Comparison of ENCODE assay signal across 13 cellular contexts in genomic region chr6:133814797-133815196, GRCh38.
DNase-seq lines count a peak whose midpoint lies in the region; ATAC-seq, FAIRE-seq and TF ChIP-seq lines count a peak whose summit lies in the region.
"Had no signal": no experiment of that assay in that cellular context is flagged by ENCODE, and none has a peak within 500 bp of the region (broad histone marks: within the 10 kb centered on the region; RNA-seq: fewer than 3 reads in every experiment).

No MANE protein-coding gene starts in this region.

- FAIRE-seq in K562 (lab: Jason Lieb, UNC), result no peak

- peak overlapping the region; percentile 97; the same call in 1 of the 2 replicates for H2BK20ac ChIP-seq in IMR-90 (ENCODE audit: low read depth, low read length)

- peaks cover 3% of the 10 kb centered on the region for H3K4me1 ChIP-seq in IMR-90 (ENCODE audit: control insufficient read depth, insufficient read depth, low read length)
- no peaks in the 10 kb centered on the region for H3K4me1 ChIP-seq in K562 (replicated peaks in 1 of 2; ENCODE audit: control insufficient read depth in 2 of 2, insufficient read depth in 2 of 2, low read length in 2 of 2)
- H3K4me1 ChIP-seq in mesendoderm (ENCODE audit: control insufficient read depth, low read depth, low read length), result no peaks in the 10 kb centered on the region
- H3K4me1 ChIP-seq in BE2C, result no peaks in the 10 kb centered on the region
- H3K4me1 ChIP-seq: HAP-1 had no signal

- POLR2A ChIA-PET in IMR-90 (lab: Charles Lee; ENCODE audit: unreplicated experiment) (no interaction called here), K562 (lab: Yijun Ruan, JAX) (no interaction called here)

- H3K4me2 ChIP-seq in IMR-90 (ENCODE audit: low read depth, low read length) (no peak overlapping the region), K562 (ENCODE audit: insufficient read depth, low read length) (no peak overlapping the region), mesendoderm (ENCODE audit: low read length) (no peak overlapping the region)

- TF ChIP-seq EP300 in K562 (IDR thresholded peaks at IDR 0.05; ENCODE audit: low read length), result no peak

- H3K14ac ChIP-seq in IMR-90 (replicated peaks; ENCODE audit: low read depth, low read length), result peak overlapping the region; percentile 24; the same call in 1 of the 2 replicates

- H3K4me3 ChIP-seq in IMR-90 (ENCODE audit: insufficient read depth, low read depth, low read length) (no peak overlapping the region), K562 (no peak overlapping the region), mesendoderm (ENCODE audit: low read length) (no peak overlapping the region), BE2C (ENCODE audit: low read depth, low read length) (no peak overlapping the region)
- H3K4me3 ChIP-seq: dorsolateral prefrontal cortex, HAP-1 had no signal

- no peaks in the 10 kb centered on the region for H3K27me3 ChIP-seq in IMR-90 (ENCODE audit: control insufficient read depth, insufficient read depth, low read length)
- no peaks in the 10 kb centered on the region for H3K27me3 ChIP-seq in K562 (ENCODE audit: control insufficient read depth in 2 of 2, insufficient read depth in 2 of 2, low read length in 2 of 2)
- no peaks in the 10 kb centered on the region for H3K27me3 ChIP-seq in mesendoderm (ENCODE audit: insufficient read depth, low read length, poor library complexity)
- peaks cover 3% of the 10 kb centered on the region; the same call in 1 of the 2 replicates for H3K27me3 ChIP-seq in BE2C

- no peak overlapping the region for H3K27ac ChIP-seq in IMR-90 (ENCODE audit: insufficient read depth, low read length)
- H3K27ac ChIP-seq in K562 (ENCODE audit: extremely low read depth, low read depth, low read length), result no peak overlapping the region
- no peak overlapping the region for H3K27ac ChIP-seq in mesendoderm (ENCODE audit: low read depth, low read length)
- H3K27ac ChIP-seq: dorsolateral prefrontal cortex had no signal

- DNase-seq in EH (ENCODE audit: low read depth) (peak; percentile 67), IMR-90 (peak; percentile 71), K562 (ENCODE audit: extremely low read depth in 1 of 4, low spot score in 3 of 4) (no peak), mesendoderm (peak; percentile 58), cortex of kidney (lab: John Stamatoyannopoulos, UW) (no peak), anterior cingulate cortex (lab: John Stamatoyannopoulos, UW) (no peak), BE2C (no peak), NCI-H187 treated with DMSO at 0.1 percent for 48 hours (lab: John Stamatoyannopoulos, UW) (no peak)
- DNase-seq: activated effector memory CD4-positive, alpha-beta T cell treated with anti-CD3 and anti-CD28 coated beads, Interleukin-2, amount 50 U/mL, for 16 hours; dorsolateral prefrontal cortex; naive B cell; NCI-H1694 had no signal

- dilution Hi-C loops in IMR-90 (cut with HindIII; ENCODE audit: low sequenced_read_pairs, unreplicated experiment), result no loop called here

- H3K36me3 ChIP-seq in IMR-90 (ENCODE audit: control insufficient read depth, insufficient read depth, low read length) (no peaks in the 10 kb centered on the region), K562 (ENCODE audit: control insufficient read depth, insufficient read depth, low read length) (no peaks in the 10 kb centered on the region), mesendoderm (ENCODE audit: control insufficient read depth, insufficient read depth, low read length) (no peaks in the 10 kb centered on the region), BE2C (no peaks in the 10 kb centered on the region)
- H3K36me3 ChIP-seq: HAP-1 had no signal

- H2AK5ac ChIP-seq in IMR-90 (ENCODE audit: low read depth, low read length) (no peak overlapping the region), mesendoderm (ENCODE audit: low read length) (no peak overlapping the region)

- no peak for TF ChIP-seq POLR2A in IMR-90 (IDR thresholded peaks at IDR 0.05; ENCODE audit: low read depth, low read length)
- no peak for TF ChIP-seq POLR2A in K562 (conservative IDR thresholded peaks at IDR 0.05)

- no peak overlapping the region for H4K5ac ChIP-seq in IMR-90 (ENCODE audit: low read depth, low read length)
- no peak overlapping the region for H4K5ac ChIP-seq in mesendoderm (ENCODE audit: low read length)

- peak overlapping the region; percentile 97; the same call in 1 of the 2 replicates for H2BK120ac ChIP-seq in IMR-90 (ENCODE audit: low read depth, low read length)
- no peak overlapping the region for H2BK120ac ChIP-seq in mesendoderm (ENCODE audit: low read depth, low read length)

- no peaks in the 10 kb centered on the region for H3K79me2 ChIP-seq in K562 (ENCODE audit: control insufficient read depth, insufficient read depth, low read length)
- no peaks in the 10 kb centered on the region for H3K79me2 ChIP-seq in mesendoderm (ENCODE audit: control insufficient read depth, insufficient read depth, low read length)

- TF ChIP-seq CTCF in IMR-90 (conservative IDR thresholded peaks at IDR 0.05; ENCODE audit: low read depth, low read length) (no peak), K562 (IDR thresholded peaks at IDR 0.05 in 2 of 3, conservative IDR thresholded peaks at IDR 0.05 in 1 of 3; ENCODE audit: insufficient read depth in 2 of 3, low read depth in 1 of 3, low read length in 3 of 3) (no peak), BE2C (IDR thresholded peaks at IDR 0.05; ENCODE audit: low read depth, low read length) (no peak)

- H4K91ac ChIP-seq in IMR-90 (ENCODE audit: insufficient read depth, low read depth, low read length), result no peak overlapping the region

- no CpG with 5 or more reads among the region's 1 CpG for WGBS in IMR-90 (ENCODE audit: extremely low coverage in 2 of 2, insufficient read length in 1 of 2), 2 experiments
- WGBS in K562 (ENCODE audit: insufficient coverage, low coverage, missing lambda C conversion rate), result 0% methylated on average over 1 of the region's 1 CpG
- no CpG with 5 or more reads among the region's 1 CpG for WGBS in mesendoderm (ENCODE audit: extremely low coverage, insufficient coverage, low lambda C conversion rate)

- H4K20me1 ChIP-seq in IMR-90 (ENCODE audit: insufficient read depth, low read length) (no peaks in the 10 kb centered on the region), K562 (replicated peaks; ENCODE audit: control insufficient read depth, insufficient read depth, low read length) (no peaks in the 10 kb centered on the region)

- no peak overlapping the region for H3K9ac ChIP-seq in IMR-90 (ENCODE audit: low read depth, low read length)
- no peak overlapping the region for H3K9ac ChIP-seq in K562 (ENCODE audit: insufficient read depth in 1 of 2, low read depth in 2 of 2, low read length in 2 of 2)
- H3K9ac ChIP-seq in mesendoderm (ENCODE audit: low read length), result no peak overlapping the region

- H3K79me1 ChIP-seq in IMR-90 (ENCODE audit: low read depth in 1 of 2, low read length in 2 of 2) (no peaks in the 10 kb centered on the region), mesendoderm (ENCODE audit: low read length) (no peaks in the 10 kb centered on the region)

- H2BK15ac ChIP-seq in IMR-90 (ENCODE audit: low read depth, low read length) (0 out of 3 replicates have a peak overlapping the region, but pooled peaks have one; percentile 100), mesendoderm (replicated peaks; ENCODE audit: low read depth) (no peak overlapping the region)

- H3K56ac ChIP-seq in IMR-90 (ENCODE audit: extremely low read depth, insufficient read depth, low read length) (no peak overlapping the region), mesendoderm (ENCODE audit: low read length) (no peak overlapping the region)

- H3K9me1 ChIP-seq in IMR-90 (ENCODE audit: insufficient read depth, low read length) (peaks cover 2% of the 10 kb centered on the region; the same call in 1 of the 2 replicates), K562 (ENCODE audit: control insufficient read depth, insufficient read depth, low read length) (no peaks in the 10 kb centered on the region)

- peak overlapping the region; percentile 55 to 94; a peak in 3 of 4 replicates for H4K8ac ChIP-seq in IMR-90 (ENCODE audit: low read depth in 2 of 2, low read length in 2 of 2)
- no peak overlapping the region for H4K8ac ChIP-seq in mesendoderm (ENCODE audit: low read depth, low read length)

- peak; percentile 59 for ATAC-seq in IMR-90 (ENCODE audit: low read depth)
- no peak for ATAC-seq in K562

- CTCF ChIA-PET in IMR-90 (lab: Yijun Ruan, JAX), result no interaction called here
- CTCF ChIA-PET in K562 (lab: Yijun Ruan, JAX; ENCODE audit: low intra/inter-chr PET ratio), result no interaction called here

- H3K18ac ChIP-seq in IMR-90 (ENCODE audit: low read depth, low read length), result peak overlapping the region; percentile 99; the same call in 1 of the 2 replicates
- no peak overlapping the region for H3K18ac ChIP-seq in mesendoderm (ENCODE audit: low read length)

- H3K4ac ChIP-seq in IMR-90 (ENCODE audit: low read depth, low read length) (peak overlapping the region; percentile 1; the same call in 1 of the 2 replicates), mesendoderm (ENCODE audit: low read depth, low read length) (no peak overlapping the region)

- H2BK5ac ChIP-seq in IMR-90 (ENCODE audit: low read depth, low read length, poor library complexity, severe bottlenecking), result peak overlapping the region; percentile 85
- H2BK5ac ChIP-seq in mesendoderm (ENCODE audit: low read length), result no peak overlapping the region

- no peak overlapping the region for H3K23ac ChIP-seq in IMR-90 (ENCODE audit: low read depth, low read length)
- H3K23ac ChIP-seq in mesendoderm (ENCODE audit: low read length), result no peak overlapping the region

- no peak overlapping the region for H2AK9ac ChIP-seq in IMR-90 (replicated peaks; ENCODE audit: low read depth, low read length, poor library complexity)

- H3K9me3 ChIP-seq in IMR-90 (ENCODE audit: control insufficient read depth, insufficient read depth, low read length) (no peaks in the 10 kb centered on the region; the same call in 1 of the 2 replicates), K562 (replicated peaks; ENCODE audit: control insufficient read depth, insufficient read depth, low read depth, low read length) (no peaks in the 10 kb centered on the region), BE2C (no peaks in the 10 kb centered on the region)
- H3K9me3 ChIP-seq: HAP-1 had no signal

- TF ChIP-seq RAD21 in IMR-90 (IDR thresholded peaks at IDR 0.05; ENCODE audit: low read length) (no peak), K562 (CRISPR knock-in tag; conservative IDR thresholded peaks at IDR 0.05 in 1 of 2, IDR thresholded peaks at IDR 0.05 in 1 of 2) (no peak)

- BruUV-seq in IMR-90 (replicated peaks; lab: Mats Ljungman, UMichigan), result no TSS peak
- BruUV-seq in K562 (replicated peaks; lab: Mats Ljungman, UMichigan), result no TSS peak

- H2AFZ ChIP-seq in IMR-90 (replicated peaks; ENCODE audit: low read length, poor library complexity) (no peak overlapping the region), K562 (ENCODE audit: low read depth, low read length) (no peak overlapping the region)

- intact Hi-C loops in IMR-90 (cut with micrococcal nuclease), result no loop called here
- intact Hi-C loops in K562 (cut with micrococcal nuclease), result no loop called here

- in situ Hi-C loops in IMR-90 (cut with MboI; ENCODE audit: low sequenced_read_pairs) (no loop called here), K562 (cut with MboI) (no loop called here)

TF ChIP-seq in IMR-90, 13 proteins besides CTCF, POLR2A, EP300 and RAD21 (continues in another document):
- TF ChIP-seq CEBPB (IDR thresholded peaks at IDR 0.05; ENCODE audit: low read depth, low read length), result peak; percentile 79

TF ChIP-seq in K562, 482 proteins besides CTCF, POLR2A, EP300 and RAD21 (continues in another document):
- TF ChIP-seq CEBPB (tag; IDR thresholded peaks at IDR 0.05), result peak; percentile 29; the same call in 1 of the 2 replicates

Comparison
In these comparisons a context has a peak if more than half of its experiments do, and no peak if none do; other contexts are left out.
1. DNase-seq: peak in EH (single experiment), IMR-90 (single experiment) and mesendoderm (single experiment); none in K562 (0 of 4), cortex of kidney (single experiment), anterior cingulate cortex (0 of 58), BE2C (single experiment) and NCI-H187 treated with DMSO at 0.1 percent for 48 hours (single experiment).